In the genomic region with DNA sequence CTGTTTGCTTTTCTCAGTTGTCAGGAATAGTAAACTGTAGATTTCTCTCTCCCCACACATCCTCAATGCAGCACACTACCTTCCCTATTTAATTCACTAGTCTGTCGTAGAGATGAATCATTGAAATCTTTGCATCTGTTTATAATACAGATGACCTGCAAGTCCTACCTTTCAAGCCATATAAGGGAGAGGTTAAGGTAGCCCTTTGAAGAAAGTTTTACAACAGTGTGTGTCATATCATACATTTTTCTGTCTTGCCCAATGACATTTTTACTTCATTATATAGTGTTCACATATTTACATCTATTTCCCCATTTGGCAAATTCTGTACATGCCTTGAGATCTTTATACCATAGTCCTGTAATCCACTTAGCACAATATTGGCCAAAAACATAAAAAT, we compare ENCODE assay signal across 4 cellular contexts. TPM values are rescaled to one million over a fixed set of nuclear protein-coding genes. Genes with fewer than 3 reads are reported as not detected.
"Had no signal": no experiment of that assay in that cellular context is flagged by ENCODE, and none has a peak within 500 bp of the region (broad histone marks: within the 10 kb centered on the region; RNA-seq: fewer than 3 reads in every experiment).

No MANE protein-coding gene starts in this region.

RNA-seq across cellular contexts. Expression of gene CYP4A22, which starts 9.3 kb away (rescaled TPM):
- total RNA-seq: HepG2, HT-29, HT1080, IMR-90 had no signal

RNA-seq across cellular contexts. Expression of gene PDZK1IP1, which starts 43.3 kb away (rescaled TPM):
- total RNA-seq: HT1080, IMR-90 had no signal
